ENCODE assay signal across 13 cellular contexts in genomic region chr7:38929460-38930171, GRCh38. TPM values are rescaled to one million over a fixed set of nuclear protein-coding genes. Genes with fewer than 3 reads are reported as not detected.
DNase-seq lines count a peak whose midpoint lies in the region; TF ChIP-seq lines count a peak whose summit lies in the region.
"Had no signal": no experiment of that assay in that cellular context is flagged by ENCODE, and none has a peak within 500 bp of the region (broad histone marks: within the 10 kb centered on the region; RNA-seq: fewer than 3 reads in every experiment).

No MANE protein-coding gene starts in this region.

- H3K4me3 ChIP-seq in neuronal stem cell (ENCODE audit: low read length in 2 of 2) (no peak overlapping the region), colonic mucosa (no peak overlapping the region), brain microvascular endothelial cell (ENCODE audit: low read depth, low read length) (no peak overlapping the region)
- H3K4me3 ChIP-seq: heart left ventricle, right lobe of liver had no signal

- peak overlapping the region; percentile 59 for H2AFZ ChIP-seq in neuronal stem cell (ENCODE audit: low read length)

- no peak overlapping the region for H3K27ac ChIP-seq in neuronal stem cell (replicated peaks; ENCODE audit: low read length)
- H3K27ac ChIP-seq in colonic mucosa: no peak overlapping the region
- no peak overlapping the region for H3K27ac ChIP-seq in brain microvascular endothelial cell
- H3K27ac ChIP-seq: heart left ventricle, right lobe of liver had no signal

- no peak overlapping the region for H2BK12ac ChIP-seq in neuronal stem cell (ENCODE audit: low read length)

- H3K4me1 ChIP-seq in neuronal stem cell (ENCODE audit: control insufficient read depth in 2 of 2, insufficient read depth in 1 of 2, low read depth in 1 of 2, low read length in 2 of 2): peaks cover 0 to 8% of the 10 kb centered on the region in 2 donors
- H3K4me1 ChIP-seq in colonic mucosa: no peaks in the 10 kb centered on the region
- H3K4me1 ChIP-seq: heart left ventricle, right lobe of liver had no signal

- no peaks in the 10 kb centered on the region for H3K79me1 ChIP-seq in neuronal stem cell (ENCODE audit: low read depth, low read length)

- TF ChIP-seq CTCF in colonic mucosa (IDR thresholded peaks at IDR 0.05) (no peak), brain microvascular endothelial cell (IDR thresholded peaks at IDR 0.05; ENCODE audit: low read depth, low read length, missing control alignments) (no peak)

- no peak overlapping the region for H3K4ac ChIP-seq in neuronal stem cell (ENCODE audit: low read length)

- H3K14ac ChIP-seq in neuronal stem cell (ENCODE audit: low read length): no peak overlapping the region

- H3K27me3 ChIP-seq in neuronal stem cell (ENCODE audit: control insufficient read depth in 3 of 3, insufficient read depth in 3 of 3, low read depth in 1 of 3, low read length in 3 of 3) (no peaks in the 10 kb centered on the region), colonic mucosa (no peaks in the 10 kb centered on the region), brain microvascular endothelial cell (replicated peaks) (no peaks in the 10 kb centered on the region)
- H3K27me3 ChIP-seq: right lobe of liver had no signal

- intact Hi-C loops in colonic mucosa (cut with DNase I): loop anchor here (5.0 kb wide), 2 partner anchors 132 to 533 kb away; no protein-coding TSS in a partner anchor

- WGBS in neuronal stem cell (ENCODE audit: extremely low coverage in 2 of 2, insufficient read length in 2 of 2, insufficient replicate concordance in 1 of 2), 2 donors: no CpG with 5 or more reads among the region's 7 CpGs

- no peak overlapping the region for H3K9ac ChIP-seq in neuronal stem cell (ENCODE audit: low read depth, low read length, poor library complexity)
- no peak overlapping the region for H3K9ac ChIP-seq in colonic mucosa (ENCODE audit: low read depth in 2 of 2, low read length in 2 of 2)

- H2BK5ac ChIP-seq in neuronal stem cell (ENCODE audit: low read length): no peak overlapping the region

- H4K8ac ChIP-seq in neuronal stem cell (ENCODE audit: low read depth, low read length): no peak overlapping the region

- no peak overlapping the region for H3K18ac ChIP-seq in neuronal stem cell (ENCODE audit: low read length)

- H3K23ac ChIP-seq in neuronal stem cell (ENCODE audit: low read depth, low read length, poor library complexity): no peak overlapping the region

- H3K36me3 ChIP-seq in neuronal stem cell (replicated peaks in 1 of 2; ENCODE audit: control insufficient read depth in 2 of 2, insufficient read depth in 2 of 2, low read length in 2 of 2) (no peaks in the 10 kb centered on the region), colonic mucosa (no peaks in the 10 kb centered on the region), brain microvascular endothelial cell (replicated peaks) (no peaks in the 10 kb centered on the region)
- H3K36me3 ChIP-seq: heart left ventricle, right lobe of liver had no signal

- H3K9me3 ChIP-seq in neuronal stem cell (replicated peaks in 1 of 2; ENCODE audit: control insufficient read depth in 2 of 2, insufficient read depth in 1 of 2, low read depth in 1 of 2, low read length in 2 of 2) (no peaks in the 10 kb centered on the region), colonic mucosa (no peaks in the 10 kb centered on the region)
- H3K9me3 ChIP-seq: heart left ventricle, right lobe of liver had no signal

- no peak overlapping the region for H2BK15ac ChIP-seq in neuronal stem cell (ENCODE audit: low read length)

- DNase-seq in Daoy (ENCODE audit: low read depth) (peak; percentile 25), NCI-H2029 (lab: John Stamatoyannopoulos, UW) (peak; percentile 64), dermis blood vessel endothelial cell (peak; percentile 48), neuronal stem cell (ENCODE audit: low spot score) (no peak), colonic mucosa (no peak), T-helper 9 cell (no peak), brain microvascular endothelial cell (no peak)
- no peak for DNase-seq in activated T-cell treated with anti-CD3 and anti-CD28 coated beads, Interleukin-2, amount 50 U/mL, for 48 hours
- DNase-seq: activated CD4-positive, alpha-beta T cell treated with anti-CD3 and anti-CD28 coated beads for 4 hours; heart left ventricle; right lobe of liver; trophoblast cell had no signal

- no peak overlapping the region for H4K91ac ChIP-seq in neuronal stem cell (ENCODE audit: low read depth, low read length, poor library complexity)

- H2BK120ac ChIP-seq in neuronal stem cell (ENCODE audit: low read depth, low read length): no peak overlapping the region

- in situ Hi-C loops in brain microvascular endothelial cell (cut with HindIII; ENCODE audit: low pct_ligation_motif_present, low sequenced_read_pairs): no loop called here

- H3K4me2 ChIP-seq in neuronal stem cell (ENCODE audit: insufficient read depth, low read length, poor library complexity, severe bottlenecking): no peak overlapping the region

- no peak overlapping the region for H2AK5ac ChIP-seq in neuronal stem cell (ENCODE audit: low read depth, low read length)

RNA-seq across cellular contexts. Expression of gene VPS41, which starts 20.6 kb away (rescaled TPM):
- total RNA-seq in Daoy (2014; rRNA removed; shearing (Covaris generic)): 53.4 and 70.9 TPM in 2 replicates
- 53.1 and 71.9 TPM in 2 replicates for total RNA-seq in dermis blood vessel endothelial cell
- 17.3 TPM for polyA plus RNA-seq in neuronal stem cell (2013, experiment 1 of 2)
- polyA plus RNA-seq in neuronal stem cell (2013, experiment 2 of 2): 18.1 TPM
- total RNA-seq in colonic mucosa: 10 to 100 TPM; 56.5 to 60.9 TPM

RNA-seq across cellular contexts. Expression of gene POU6F2, which starts 48.1 kb away (rescaled TPM):
- total RNA-seq in Daoy (2014; rRNA removed; shearing (Covaris generic)): 0.42 and 1.4 TPM in 2 replicates
- total RNA-seq in dermis blood vessel endothelial cell (not detected in 2 replicates), colonic mucosa (1 to 10 TPM in 1 of 2 donors, not detected in 1; 1.3 TPM)
- 2.3 TPM for polyA plus RNA-seq in neuronal stem cell (2013, experiment 1 of 2)
- 2.6 TPM for polyA plus RNA-seq in neuronal stem cell (2013, experiment 2 of 2)
- total RNA-seq: mononuclear cell had no signal

Comparison
In these comparisons a context has a peak if more than half of its experiments do, and no peak if none do; other contexts are left out.
1. DNase-seq: peak in Daoy (single experiment), NCI-H2029 (single experiment) and dermis blood vessel endothelial cell (single experiment); none in neuronal stem cell (single experiment), colonic mucosa (single experiment), activated T-cell treated with anti-CD3 and anti-CD28 coated beads, Interleukin-2, amount 50 U/mL, for 48 hours (0 of 2), T-helper 9 cell (single experiment) and brain microvascular endothelial cell (single experiment).